Comparison of ENCODE assay signal across 8 cellular contexts in the genomic region with DNA sequence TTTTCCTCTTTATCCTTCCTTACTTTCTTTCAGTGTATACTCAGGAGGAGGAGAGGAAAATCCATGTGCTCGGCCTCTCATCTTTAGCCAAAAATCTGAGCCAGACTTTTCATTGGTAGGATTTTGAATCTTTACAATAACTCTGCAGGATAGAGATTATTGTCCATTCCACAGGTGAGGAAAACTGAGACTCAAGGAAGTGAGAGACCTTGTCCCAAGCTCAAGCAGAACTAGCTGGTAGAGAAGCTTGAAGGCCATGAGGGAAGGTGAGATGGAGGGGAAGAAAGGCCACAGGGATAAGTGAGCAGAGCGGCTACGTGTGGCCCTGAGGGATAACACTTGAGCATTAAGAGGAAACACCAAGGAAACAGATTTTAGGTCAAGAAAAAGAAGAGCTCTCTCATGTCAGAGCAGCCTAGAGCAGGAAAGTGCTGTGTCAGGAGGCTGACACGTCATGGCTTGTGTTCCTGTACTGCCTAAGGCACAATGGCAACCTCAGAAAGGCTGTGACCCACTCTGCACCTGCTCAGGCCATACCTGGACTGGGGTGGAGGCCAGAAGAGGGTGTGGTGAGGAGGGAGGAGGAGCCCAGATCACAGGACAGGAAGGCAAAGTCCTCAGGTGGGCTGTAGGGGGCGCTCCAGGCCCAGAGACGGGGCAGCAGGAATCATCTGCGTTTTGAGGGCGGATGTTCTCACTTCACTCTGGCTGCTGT. TPM values are rescaled to one million over a fixed set of nuclear protein-coding genes. Genes with fewer than 3 reads are reported as not detected.
DNase-seq lines count a peak whose midpoint lies in the region; ATAC-seq and TF ChIP-seq lines count a peak whose summit lies in the region.

No MANE protein-coding gene starts in this region.

- H3K4me1 Mint-ChIP-seq in nephron: no peaks in the 10 kb centered on the region
- H3K4me1 Mint-ChIP-seq in stimulated activated naive CD8-positive, alpha-beta T cell treated with anti-CD3 and anti-CD28 coated beads, Interleukin-15, Interleukin-2, amounts not matched to agents 100 ng/mL and 50 ng/mL, for 24 hours (ENCODE audit: low read depth): peaks cover 6% of the 10 kb centered on the region

- ATAC-seq in HG03108 (IDR thresholded peaks at IDR 0.05; ENCODE audit: unreplicated experiment) (peak; percentile 78), esophagus mucosa (peak; percentile 100)

- peaks cover 25% of the 10 kb centered on the region for H3K9me3 Mint-ChIP-seq in nephron
- peaks cover 5% of the 10 kb centered on the region for H3K9me3 Mint-ChIP-seq in stimulated activated naive CD8-positive, alpha-beta T cell treated with anti-CD3 and anti-CD28 coated beads, Interleukin-15, Interleukin-2, amounts not matched to agents 100 ng/mL and 50 ng/mL, for 24 hours

- TF ChIP-seq CTCF in nephron (IDR thresholded peaks at IDR 0.05; ENCODE audit: unreplicated experiment in 3 of 3): peak; percentile 15 to 26 (median 21)

- H3K36me3 Mint-ChIP-seq in nephron (ENCODE audit: low read depth): no peaks in the 10 kb centered on the region
- no peaks in the 10 kb centered on the region for H3K36me3 Mint-ChIP-seq in stimulated activated naive CD8-positive, alpha-beta T cell treated with anti-CD3 and anti-CD28 coated beads, Interleukin-15, Interleukin-2, amounts not matched to agents 100 ng/mL and 50 ng/mL, for 24 hours (ENCODE audit: low read depth)

- peak; percentile 5 for DNase-seq in NCI-H510A treated with DMSO at 0.1 percent for 48 hours (lab: John Stamatoyannopoulos, UW)
- no peak for DNase-seq in NCI-H510A (lab: John Stamatoyannopoulos, UW)
- DNase-seq in NOMO-1 treated with DMSO at 0.1 percent for 48 hours (lab: John Stamatoyannopoulos, UW; ENCODE audit: unreplicated experiment): peak; percentile 88
- peak; percentile 96 for DNase-seq in activated CD8-positive, alpha-beta memory T cell treated with anti-CD3 and anti-CD28 coated beads, Interleukin-2, amount 50 U/mL, for 48 hours

- no peak overlapping the region for H3K4me3 Mint-ChIP-seq in nephron
- H3K4me3 Mint-ChIP-seq in stimulated activated naive CD8-positive, alpha-beta T cell treated with anti-CD3 and anti-CD28 coated beads, Interleukin-15, Interleukin-2, amounts not matched to agents 100 ng/mL and 50 ng/mL, for 24 hours: no peak overlapping the region

- peaks cover 15% of the 10 kb centered on the region for H3K27me3 Mint-ChIP-seq in nephron (ENCODE audit: low read depth)
- peaks cover 4% of the 10 kb centered on the region for H3K27me3 Mint-ChIP-seq in stimulated activated naive CD8-positive, alpha-beta T cell treated with anti-CD3 and anti-CD28 coated beads, Interleukin-15, Interleukin-2, amounts not matched to agents 100 ng/mL and 50 ng/mL, for 24 hours

- H3K27ac Mint-ChIP-seq in nephron: no peak overlapping the region
- H3K27ac Mint-ChIP-seq in stimulated activated naive CD8-positive, alpha-beta T cell treated with anti-CD3 and anti-CD28 coated beads, Interleukin-15, Interleukin-2, amounts not matched to agents 100 ng/mL and 50 ng/mL, for 24 hours: peak overlapping the region; percentile 21

RNA-seq across cellular contexts. Expression of a gene that starts 11.9 kb away (rescaled TPM):
- total RNA-seq in esophagus mucosa: 8.4 TPM

RNA-seq across cellular contexts. Expression of a gene that starts 12.6 kb away (rescaled TPM):
- total RNA-seq in esophagus mucosa: not detected

RNA-seq across cellular contexts. Expression of a gene that starts 31.6 kb away (rescaled TPM):
- 220 TPM for total RNA-seq in esophagus mucosa

RNA-seq across cellular contexts. Expression of a gene that starts 48.8 kb away (rescaled TPM):
- 98.8 TPM for total RNA-seq in esophagus mucosa

RNA-seq across cellular contexts. Expression of a gene that starts 55.7 kb away (rescaled TPM):
- total RNA-seq in esophagus mucosa: 2.0 TPM
